ENCODE assay signal across 9 cellular contexts in genomic region chr1:26288311-26288941, GRCh38. TPM values are rescaled to one million over a fixed set of nuclear protein-coding genes. Genes with fewer than 3 reads are reported as not detected.
DNase-seq lines count a peak whose midpoint lies in the region; ATAC-seq and TF ChIP-seq lines count a peak whose summit lies in the region.
"Had no signal": no experiment of that assay in that cellular context is flagged by ENCODE, and none has a peak within 500 bp of the region (broad histone marks: within the 10 kb centered on the region; RNA-seq: fewer than 3 reads in every experiment).

No MANE protein-coding gene starts in this region.

- H3K36me3 ChIP-seq in psoas muscle (ENCODE audit: insufficient read depth in 1 of 2, low read depth in 1 of 2), result no peaks in the 10 kb centered on the region

- 41 to 54% (median 42%) methylated on average over 5 of the region's 5 CpGs for WGBS in psoas muscle, 3 donors

- no peaks in the 10 kb centered on the region for H3K9me3 ChIP-seq in psoas muscle

- H3K4me3 ChIP-seq in psoas muscle, result no peak overlapping the region

- peak; percentile 26 for DNase-seq in DMS 273 treated with DMSO at 0.1 percent for 48 hours (lab: John Stamatoyannopoulos, UW)
- DNase-seq in RWPE1 (ENCODE audit: low spot score), result no peak
- peak in 1 of 2 donors; percentile 53 for DNase-seq in psoas muscle
- no peak for DNase-seq in NCI-H2227 treated with DMSO at 0.1 percent for 48 hours (lab: John Stamatoyannopoulos, UW)
- DNase-seq in effector CD8-positive, alpha-beta T cell (lab: John Stamatoyannopoulos, UW), result no peak

- POLR2A ChIA-PET in RWPE1 (lab: Yijun Ruan, JAX; ENCODE audit: low non-redundant PET), result no interaction called here

- ATAC-seq in psoas muscle, result no peak
- ATAC-seq in HG02852 (IDR thresholded peaks at IDR 0.05; ENCODE audit: unreplicated experiment), result no peak
- ATAC-seq in GM21423 (IDR thresholded peaks at IDR 0.05; ENCODE audit: unreplicated experiment), result no peak

- H3K27me3 Mint-ChIP-seq in activated naive CD8-positive, alpha-beta T cell, result no peaks in the 10 kb centered on the region

- H3K36me3 Mint-ChIP-seq in activated naive CD8-positive, alpha-beta T cell, result peaks cover 2% of the 10 kb centered on the region

- peak overlapping the region; percentile 56 for H3K4me3 Mint-ChIP-seq in activated naive CD8-positive, alpha-beta T cell

- peaks cover 31% of the 10 kb centered on the region for H3K4me1 ChIP-seq in psoas muscle

- H3K9me3 Mint-ChIP-seq in activated naive CD8-positive, alpha-beta T cell (ENCODE audit: low read depth), result no peaks in the 10 kb centered on the region

- TF ChIP-seq CTCF in RWPE1 (conservative IDR thresholded peaks at IDR 0.05; ENCODE audit: low read depth) (no peak), psoas muscle (IDR thresholded peaks at IDR 0.05) (no peak)

- H3K27ac ChIP-seq in RWPE1, result peak overlapping the region; percentile 56
- peak overlapping the region; percentile 30 for H3K27ac ChIP-seq in psoas muscle

- H3K27ac Mint-ChIP-seq in activated naive CD8-positive, alpha-beta T cell, result peak overlapping the region; percentile 94

- H3K4me1 Mint-ChIP-seq in activated naive CD8-positive, alpha-beta T cell (ENCODE audit: low read depth), result peaks cover 92% of the 10 kb centered on the region

- intact Hi-C loops in psoas muscle (cut with DNase I), result no loop called here

- H3K27me3 ChIP-seq in psoas muscle (ENCODE audit: insufficient read depth in 3 of 3, low read length in 2 of 3), result no peaks in the 10 kb centered on the region

- CTCF ChIA-PET in RWPE1 (lab: Yijun Ruan, JAX), result interaction anchor here (1.0 to 1.4 kb wide), 3 partner anchors 10 to 103 kb away, joined by 3 to 5 read pairs (median 4); no protein-coding TSS in a partner anchor

RNA-seq across cellular contexts. Expression of gene SH3BGRL3, which starts 8.5 kb away (rescaled TPM):
- 10 to 100 TPM; 21.4 to 30.6 (median 22.6) TPM for total RNA-seq in psoas muscle
- polyA plus RNA-seq in psoas muscle, result 10 to 100 TPM; 10.9 to 78.1 (median 18.2) TPM

RNA-seq across cellular contexts. Expression of gene UBXN11, which starts 18.0 kb away (rescaled TPM):
- total RNA-seq in psoas muscle, result 1 to 10 TPM; 3.5 to 7.0 (median 3.9) TPM
- 1 to 10 TPM; 3.9 to 6.8 (median 5.8) TPM for polyA plus RNA-seq in psoas muscle

RNA-seq across cellular contexts. Expression of gene CD52, which starts 29.3 kb away (rescaled TPM):
- total RNA-seq in psoas muscle, result 1 to 10 TPM; 2.1 to 4.2 (median 4.1) TPM
- polyA plus RNA-seq in psoas muscle, result 1 to 10 TPM; 2.9 to 3.9 (median 3.6) TPM
- total RNA-seq: NCI-H460 had no signal

RNA-seq across cellular contexts. Expression of gene CEP85, which starts 54.4 kb away (rescaled TPM):
- 10 to 100 TPM; 16.0 to 52.5 (median 41.1) TPM for total RNA-seq in psoas muscle
- 10 to 100 TPM; 14.8 to 24.2 (median 18.0) TPM for polyA plus RNA-seq in psoas muscle
